In the genomic region with DNA sequence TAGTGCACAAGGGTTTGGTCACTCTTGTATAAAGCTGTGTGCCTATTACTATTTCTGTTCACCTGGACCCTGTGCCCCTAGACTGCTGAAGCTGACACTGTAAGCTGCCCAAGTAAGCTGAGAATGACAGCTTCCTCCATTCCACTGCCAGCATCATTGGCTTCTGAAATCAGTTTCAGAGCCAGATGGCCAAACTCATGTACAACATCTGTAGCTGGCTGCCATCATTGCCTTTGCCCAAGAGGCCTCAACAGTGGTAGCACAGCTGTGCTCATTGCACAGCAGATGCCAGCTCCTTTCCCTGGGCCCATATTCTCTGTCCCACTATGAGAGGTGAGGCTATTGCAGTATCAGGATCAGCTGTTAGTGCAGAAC, we compare ENCODE assay signal across 1 cellular context.
TF ChIP-seq lines count a peak whose summit lies in the region.

No MANE protein-coding gene starts in this region.

TF ChIP-seq in HCT116, 20 proteins besides CTCF, POLR2A, EP300 and RAD21 (continued from another document):
- TF ChIP-seq CEBPB (IDR thresholded peaks at IDR 0.05; ENCODE audit: low read depth) (no peak), TCF7L2 (IDR thresholded peaks at IDR 0.05; ENCODE audit: borderline replicate concordance, extremely low read depth, insufficient read depth, insufficient read length) (no peak), CBX3 (IDR thresholded peaks at IDR 0.05; ENCODE audit: low read depth) (no peak), JUND (IDR thresholded peaks at IDR 0.05) (no peak), ELF1 (IDR thresholded peaks at IDR 0.05; ENCODE audit: borderline replicate concordance, low read depth) (no peak), ZNF274 (IDR thresholded peaks at IDR 0.05; ENCODE audit: low read depth, low read length) (no peak), EZH2 (IDR thresholded peaks at IDR 0.05) (no peak)
- TF ChIP-seq, protein P1, sequence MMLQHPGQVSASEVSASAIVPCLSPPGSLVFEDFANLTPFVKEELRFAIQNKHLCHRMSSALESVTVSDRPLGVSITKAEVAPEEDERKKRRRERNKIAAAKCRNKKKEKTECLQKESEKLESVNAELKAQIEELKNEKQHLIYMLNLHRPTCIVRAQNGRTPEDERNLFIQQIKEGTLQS (IDR thresholded peaks at IDR 0.05), result no peak
